16 cellular contexts compared by ENCODE assay signal in genomic region chr5:144237851-144238250, GRCh38.
A peak's percentile ranks its signal among the peaks of the same experiment; 100 is the strongest.
DNase-seq lines count a peak whose midpoint lies in the region; ATAC-seq and TF ChIP-seq lines count a peak whose summit lies in the region.
"Had no signal": no experiment of that assay in that cellular context is flagged by ENCODE, and none has a peak within 500 bp of the region (broad histone marks: within the 10 kb centered on the region; RNA-seq: fewer than 3 reads in every experiment).

No MANE protein-coding gene starts in this region.

- CTCF ChIA-PET in activated CD8-positive, alpha-beta memory T cell treated with anti-CD3 and anti-CD28 coated beads, Interleukin-2, amount 10 ng/mL, durations not matched to agents 7 days and 5 days (lab: Charles Lee), result no interaction called here

- no peak overlapping the region for H3K27ac Mint-ChIP-seq in activated T-helper 17 cell treated with anti-CD3 and anti-CD28 coated beads, Interleukin-2, amount 50 U/mL, for 72 hours
- H3K27ac Mint-ChIP-seq in activated CD8-positive, alpha-beta memory T cell treated with anti-CD3 and anti-CD28 coated beads, Interleukin-2, amount 10 ng/mL, durations not matched to agents 7 days and 5 days, result no peak overlapping the region
- H3K27ac Mint-ChIP-seq: activated naive CD4-positive, alpha-beta T cell treated with anti-CD3 and anti-CD28 coated beads, Interleukin-2, amount 50 U/mL, for 72 hours had no signal

- ATAC-seq in activated T-helper 17 cell treated with anti-CD3 and anti-CD28 coated beads, Interleukin-2, amount 50 U/mL, for 72 hours (replicated peaks), result no peak
- no peak for ATAC-seq in activated CD8-positive, alpha-beta memory T cell treated with anti-CD3 and anti-CD28 coated beads, Interleukin-2, amount 10 ng/mL, durations not matched to agents 7 days and 5 days
- ATAC-seq: activated naive CD4-positive, alpha-beta T cell treated with anti-CD3 and anti-CD28 coated beads, Interleukin-2, amount 50 U/mL, for 72 hours had no signal

- no peak for TF ChIP-seq CTCF in AG10803 (conservative IDR thresholded peaks at IDR 0.05; ENCODE audit: low read length)

- H3K4me3 Mint-ChIP-seq in activated T-helper 17 cell treated with anti-CD3 and anti-CD28 coated beads, Interleukin-2, amount 50 U/mL, for 72 hours, result no peak overlapping the region
- no peak overlapping the region for H3K4me3 Mint-ChIP-seq in activated CD8-positive, alpha-beta memory T cell treated with anti-CD3 and anti-CD28 coated beads, Interleukin-2, amount 10 ng/mL, durations not matched to agents 7 days and 5 days

- DNase-seq in AG10803 (ENCODE audit: low read depth), result peak; percentile 42
- peak; percentile 22 for DNase-seq in H4 (ENCODE audit: low spot score)
- DNase-seq in adipocyte (ENCODE audit: low read depth), result peak; percentile 84
- DNase-seq in inferior parietal cortex (ENCODE audit: extremely low spot score), result peak; percentile 51
- no peak for DNase-seq in central memory CD4-positive, alpha-beta T cell
- no peak for DNase-seq in activated T-cell treated with anti-CD3 and anti-CD28 coated beads for 4 hours
- no peak for DNase-seq in activated CD8-positive, alpha-beta memory T cell treated with anti-CD3 and anti-CD28 coated beads, Interleukin-2, amount 10 ng/mL, durations not matched to agents 7 days and 5 days
- DNase-seq: activated CD4-positive, alpha-beta T cell treated with anti-CD3 and anti-CD28 coated beads for 48 hours; NCI-H1092 treated with DMSO at 0.1 percent for 48 hours; NCI-H2171; stimulated activated CD4-positive, alpha-beta T cell treated with anti-CD3 and anti-CD28 coated beads, Interleukin-4, amount 100 ng/mL, for 4 hours; tibial artery had no signal

- H3K4me1 Mint-ChIP-seq in activated T-helper 17 cell treated with anti-CD3 and anti-CD28 coated beads, Interleukin-2, amount 50 U/mL, for 72 hours, result no peaks in the 10 kb centered on the region
- H3K4me1 Mint-ChIP-seq in activated CD8-positive, alpha-beta memory T cell treated with anti-CD3 and anti-CD28 coated beads, Interleukin-2, amount 10 ng/mL, durations not matched to agents 7 days and 5 days, result no peaks in the 10 kb centered on the region

- no peaks in the 10 kb centered on the region for H3K36me3 ChIP-seq in adipocyte (ENCODE audit: control insufficient read depth, insufficient read depth, low read length, severe bottlenecking)
- H3K36me3 ChIP-seq: esophagus muscularis mucosa, SJSA1, tibial artery had no signal

- H3K36me3 Mint-ChIP-seq in activated T-helper 17 cell treated with anti-CD3 and anti-CD28 coated beads, Interleukin-2, amount 50 U/mL, for 72 hours (ENCODE audit: low read depth), result no peaks in the 10 kb centered on the region
- H3K36me3 Mint-ChIP-seq in activated CD8-positive, alpha-beta memory T cell treated with anti-CD3 and anti-CD28 coated beads, Interleukin-2, amount 10 ng/mL, durations not matched to agents 7 days and 5 days, result no peaks in the 10 kb centered on the region
- H3K36me3 Mint-ChIP-seq: activated naive CD4-positive, alpha-beta T cell treated with anti-CD3 and anti-CD28 coated beads, Interleukin-2, amount 50 U/mL, for 72 hours had no signal

- no peaks in the 10 kb centered on the region for H3K27me3 ChIP-seq in adipocyte (replicated peaks; ENCODE audit: control insufficient read depth, insufficient read depth, low read length)
- H3K27me3 ChIP-seq: esophagus muscularis mucosa, SJSA1, tibial artery had no signal

- no peak overlapping the region for H3K9ac ChIP-seq in adipocyte (ENCODE audit: low read length)

- H3K27me3 Mint-ChIP-seq in activated T-helper 17 cell treated with anti-CD3 and anti-CD28 coated beads, Interleukin-2, amount 50 U/mL, for 72 hours, result peaks cover 14% of the 10 kb centered on the region
- H3K27me3 Mint-ChIP-seq in activated CD8-positive, alpha-beta memory T cell treated with anti-CD3 and anti-CD28 coated beads, Interleukin-2, amount 10 ng/mL, durations not matched to agents 7 days and 5 days, result peaks cover 7% of the 10 kb centered on the region

- H3K9me3 Mint-ChIP-seq in activated T-helper 17 cell treated with anti-CD3 and anti-CD28 coated beads, Interleukin-2, amount 50 U/mL, for 72 hours, result no peaks in the 10 kb centered on the region
- no peaks in the 10 kb centered on the region for H3K9me3 Mint-ChIP-seq in activated CD8-positive, alpha-beta memory T cell treated with anti-CD3 and anti-CD28 coated beads, Interleukin-2, amount 10 ng/mL, durations not matched to agents 7 days and 5 days (ENCODE audit: low read depth)
- H3K9me3 Mint-ChIP-seq: activated naive CD4-positive, alpha-beta T cell treated with anti-CD3 and anti-CD28 coated beads, Interleukin-2, amount 50 U/mL, for 72 hours had no signal

- H3K4me3 ChIP-seq in AG10803 (ENCODE audit: low read length) (no peak overlapping the region), adipocyte (ENCODE audit: low read length) (no peak overlapping the region)
- H3K4me3 ChIP-seq: esophagus muscularis mucosa, SJSA1, tibial artery had no signal

- no peaks in the 10 kb centered on the region for H3K9me3 ChIP-seq in adipocyte (ENCODE audit: control insufficient read depth, low read length)
- H3K9me3 ChIP-seq: esophagus muscularis mucosa, SJSA1, tibial artery had no signal

- no peaks in the 10 kb centered on the region for H3K4me1 ChIP-seq in adipocyte (ENCODE audit: control insufficient read depth, insufficient read depth, low read length)
- H3K4me1 ChIP-seq: esophagus muscularis mucosa, SJSA1, tibial artery had no signal

Comparison
In these comparisons a context has a peak if more than half of its experiments do, and no peak if none do; other contexts are left out.
1. DNase-seq: peak in AG10803 (single experiment), H4 (single experiment), adipocyte (single experiment) and inferior parietal cortex (single experiment); none in central memory CD4-positive, alpha-beta T cell (single experiment), activated T-cell treated with anti-CD3 and anti-CD28 coated beads for 4 hours (single experiment) and activated CD8-positive, alpha-beta memory T cell treated with anti-CD3 and anti-CD28 coated beads, Interleukin-2, amount 10 ng/mL, durations not matched to agents 7 days and 5 days (single experiment).